In the genomic region with DNA sequence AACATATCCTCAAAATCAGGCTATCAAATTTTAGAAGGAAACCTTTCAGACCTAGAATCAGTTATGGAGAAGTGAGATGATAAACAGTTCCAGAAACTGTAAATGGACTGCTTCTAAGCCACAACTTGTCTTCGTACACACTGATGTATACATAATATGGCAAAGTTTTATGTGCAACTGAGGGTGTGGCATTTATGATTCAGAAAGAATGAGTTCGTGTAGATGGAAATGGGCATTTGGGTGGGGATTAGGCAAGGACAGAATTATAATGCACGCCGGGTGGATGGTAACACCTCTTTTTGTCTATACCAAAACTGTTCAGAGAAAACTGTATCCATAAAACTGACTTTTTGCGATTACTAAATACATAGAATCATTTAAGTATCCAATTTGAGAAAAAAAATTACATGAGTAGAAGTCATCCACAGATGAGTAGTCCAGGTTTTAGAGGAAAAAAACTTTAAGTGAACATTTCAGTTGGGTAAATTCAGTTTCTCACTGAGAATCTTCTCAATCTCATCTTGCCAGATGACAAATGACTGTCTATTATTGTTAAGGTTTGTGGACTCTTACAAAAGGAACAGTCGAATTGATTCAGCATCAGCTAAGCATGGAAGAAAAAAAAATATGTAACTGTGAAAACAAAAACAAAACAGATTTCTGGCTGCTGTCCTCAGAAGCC, we compare ENCODE assay signal across 2 cellular contexts.
TF ChIP-seq lines count a peak whose summit lies in the region.

No MANE protein-coding gene starts in this region.

TF ChIP-seq in GM23338, 12 proteins besides CTCF, POLR2A, EP300 and RAD21 (continues in another document):
- no peak for TF ChIP-seq ZNF331 (CRISPR knock-in tag; IDR thresholded peaks at IDR 0.05; ENCODE audit: low read depth)
- TF ChIP-seq JUNB (IDR thresholded peaks at IDR 0.05; ENCODE audit: unreplicated experiment), result no peak
- TF ChIP-seq, protein P1, sequence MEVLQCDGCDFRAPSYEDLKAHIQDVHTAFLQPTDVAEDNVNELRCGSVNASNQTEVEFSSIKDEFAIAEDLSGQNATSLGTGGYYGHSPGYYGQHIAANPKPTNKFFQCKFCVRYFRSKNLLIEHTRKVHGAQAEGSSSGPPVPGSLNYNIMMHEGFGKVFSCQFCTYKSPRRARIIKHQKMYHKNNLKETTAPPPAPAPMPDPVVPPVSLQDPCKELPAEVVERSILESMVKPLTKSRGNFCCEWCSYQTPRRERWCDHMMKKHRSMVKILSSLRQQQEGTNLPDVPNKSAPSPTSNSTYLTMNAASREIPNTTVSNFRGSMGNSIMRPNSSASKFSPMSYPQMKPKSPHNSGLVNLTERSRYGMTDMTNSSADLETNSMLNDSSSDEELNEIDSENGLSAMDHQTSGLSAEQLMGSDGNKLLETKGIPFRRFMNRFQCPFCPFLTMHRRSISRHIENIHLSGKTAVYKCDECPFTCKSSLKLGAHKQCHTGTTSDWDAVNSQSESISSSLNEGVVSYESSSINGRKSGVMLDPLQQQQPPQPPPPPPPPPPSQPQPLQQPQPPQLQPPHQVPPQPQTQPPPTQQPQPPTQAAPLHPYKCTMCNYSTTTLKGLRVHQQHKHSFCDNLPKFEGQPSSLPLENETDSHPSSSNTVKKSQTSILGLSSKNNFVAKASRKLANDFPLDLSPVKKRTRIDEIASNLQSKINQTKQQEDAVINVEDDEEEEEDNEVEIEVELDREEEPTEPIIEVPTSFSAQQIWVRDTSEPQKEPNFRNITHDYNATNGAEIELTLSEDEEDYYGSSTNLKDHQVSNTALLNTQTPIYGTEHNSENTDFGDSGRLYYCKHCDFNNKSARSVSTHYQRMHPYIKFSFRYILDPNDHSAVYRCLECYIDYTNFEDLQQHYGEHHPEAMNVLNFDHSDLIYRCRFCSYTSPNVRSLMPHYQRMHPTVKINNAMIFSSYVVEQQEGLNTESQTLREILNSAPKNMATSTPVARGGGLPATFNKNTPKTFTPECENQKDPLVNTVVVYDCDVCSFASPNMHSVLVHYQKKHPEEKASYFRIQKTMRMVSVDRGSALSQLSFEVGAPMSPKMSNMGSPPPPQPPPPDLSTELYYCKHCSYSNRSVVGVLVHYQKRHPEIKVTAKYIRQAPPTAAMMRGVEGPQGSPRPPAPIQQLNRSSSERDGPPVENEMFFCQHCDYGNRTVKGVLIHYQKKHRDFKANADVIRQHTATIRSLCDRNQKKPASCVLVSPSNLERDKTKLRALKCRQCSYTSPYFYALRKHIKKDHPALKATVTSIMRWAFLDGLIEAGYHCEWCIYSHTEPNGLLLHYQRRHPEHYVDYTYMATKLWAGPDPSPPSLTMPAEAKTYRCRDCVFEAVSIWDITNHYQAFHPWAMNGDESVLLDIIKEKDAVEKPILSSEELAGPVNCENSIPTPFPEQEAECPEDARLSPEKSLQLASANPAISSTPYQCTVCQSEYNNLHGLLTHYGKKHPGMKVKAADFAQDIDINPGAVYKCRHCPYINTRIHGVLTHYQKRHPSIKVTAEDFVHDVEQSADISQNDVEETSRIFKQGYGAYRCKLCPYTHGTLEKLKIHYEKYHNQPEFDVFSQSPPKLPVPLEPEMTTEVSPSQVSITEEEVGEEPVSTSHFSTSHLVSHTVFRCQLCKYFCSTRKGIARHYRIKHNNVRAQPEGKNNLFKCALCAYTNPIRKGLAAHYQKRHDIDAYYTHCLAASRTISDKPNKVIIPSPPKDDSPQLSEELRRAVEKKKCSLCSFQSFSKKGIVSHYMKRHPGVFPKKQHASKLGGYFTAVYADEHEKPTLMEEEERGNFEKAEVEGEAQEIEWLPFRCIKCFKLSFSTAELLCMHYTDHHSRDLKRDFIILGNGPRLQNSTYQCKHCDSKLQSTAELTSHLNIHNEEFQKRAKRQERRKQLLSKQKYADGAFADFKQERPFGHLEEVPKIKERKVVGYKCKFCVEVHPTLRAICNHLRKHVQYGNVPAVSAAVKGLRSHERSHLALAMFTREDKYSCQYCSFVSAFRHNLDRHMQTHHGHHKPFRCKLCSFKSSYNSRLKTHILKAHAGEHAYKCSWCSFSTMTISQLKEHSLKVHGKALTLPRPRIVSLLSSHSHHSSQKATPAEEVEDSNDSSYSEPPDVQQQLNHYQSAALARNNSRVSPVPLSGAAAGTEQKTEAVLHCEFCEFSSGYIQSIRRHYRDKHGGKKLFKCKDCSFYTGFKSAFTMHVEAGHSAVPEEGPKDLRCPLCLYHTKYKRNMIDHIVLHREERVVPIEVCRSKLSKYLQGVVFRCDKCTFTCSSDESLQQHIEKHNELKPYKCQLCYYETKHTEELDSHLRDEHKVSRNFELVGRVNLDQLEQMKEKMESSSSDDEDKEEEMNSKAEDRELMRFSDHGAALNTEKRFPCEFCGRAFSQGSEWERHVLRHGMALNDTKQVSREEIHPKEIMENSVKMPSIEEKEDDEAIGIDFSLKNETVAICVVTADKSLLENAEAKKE (CRISPR knock-in tag; IDR thresholded peaks at IDR 0.05), result no peak
- TF ChIP-seq, protein P2, sequence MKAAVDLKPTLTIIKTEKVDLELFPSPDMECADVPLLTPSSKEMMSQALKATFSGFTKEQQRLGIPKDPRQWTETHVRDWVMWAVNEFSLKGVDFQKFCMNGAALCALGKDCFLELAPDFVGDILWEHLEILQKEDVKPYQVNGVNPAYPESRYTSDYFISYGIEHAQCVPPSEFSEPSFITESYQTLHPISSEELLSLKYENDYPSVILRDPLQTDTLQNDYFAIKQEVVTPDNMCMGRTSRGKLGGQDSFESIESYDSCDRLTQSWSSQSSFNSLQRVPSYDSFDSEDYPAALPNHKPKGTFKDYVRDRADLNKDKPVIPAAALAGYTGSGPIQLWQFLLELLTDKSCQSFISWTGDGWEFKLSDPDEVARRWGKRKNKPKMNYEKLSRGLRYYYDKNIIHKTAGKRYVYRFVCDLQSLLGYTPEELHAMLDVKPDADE (IDR thresholded peaks at IDR 0.05), result no peak
- no peak for TF ChIP-seq ZNF114 (CRISPR knock-in tag; IDR thresholded peaks at IDR 0.05)
- TF ChIP-seq EZH2 (IDR thresholded peaks at IDR 0.05; ENCODE audit: low read depth, unreplicated experiment), result no peak
- no peak for TF ChIP-seq STAT1 (IDR thresholded peaks at IDR 0.05; ENCODE audit: unreplicated experiment)
- no peak for TF ChIP-seq NANOG (IDR thresholded peaks at IDR 0.05; ENCODE audit: borderline replicate concordance)
- TF ChIP-seq CREB1 (CRISPR knock-in tag; IDR thresholded peaks at IDR 0.05; ENCODE audit: low read depth), result no peak

TF ChIP-seq in GM12878, 131 proteins besides CTCF, POLR2A, EP300 and RAD21:
- TF ChIP-seq, protein P3, sequence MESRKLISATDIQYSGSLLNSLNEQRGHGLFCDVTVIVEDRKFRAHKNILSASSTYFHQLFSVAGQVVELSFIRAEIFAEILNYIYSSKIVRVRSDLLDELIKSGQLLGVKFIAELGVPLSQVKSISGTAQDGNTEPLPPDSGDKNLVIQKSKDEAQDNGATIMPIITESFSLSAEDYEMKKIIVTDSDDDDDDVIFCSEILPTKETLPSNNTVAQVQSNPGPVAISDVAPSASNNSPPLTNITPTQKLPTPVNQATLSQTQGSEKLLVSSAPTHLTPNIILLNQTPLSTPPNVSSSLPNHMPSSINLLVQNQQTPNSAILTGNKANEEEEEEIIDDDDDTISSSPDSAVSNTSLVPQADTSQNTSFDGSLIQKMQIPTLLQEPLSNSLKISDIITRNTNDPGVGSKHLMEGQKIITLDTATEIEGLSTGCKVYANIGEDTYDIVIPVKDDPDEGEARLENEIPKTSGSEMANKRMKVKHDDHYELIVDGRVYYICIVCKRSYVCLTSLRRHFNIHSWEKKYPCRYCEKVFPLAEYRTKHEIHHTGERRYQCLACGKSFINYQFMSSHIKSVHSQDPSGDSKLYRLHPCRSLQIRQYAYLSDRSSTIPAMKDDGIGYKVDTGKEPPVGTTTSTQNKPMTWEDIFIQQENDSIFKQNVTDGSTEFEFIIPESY (IDR thresholded peaks at IDR 0.05), result no peak
- TF ChIP-seq STAT3 (IDR thresholded peaks at IDR 0.05; ENCODE audit: low read depth, low read length) (no peak), BCL11A (IDR thresholded peaks at IDR 0.05; ENCODE audit: low read depth, low read length) (no peak), TBL1XR1 (IDR thresholded peaks at IDR 0.05; ENCODE audit: low read depth, low read length) (no peak), SUPT20H (IDR thresholded peaks at IDR 0.05; ENCODE audit: borderline replicate concordance, control insufficient read depth, low read depth, low read length) (no peak), MEF2B (IDR thresholded peaks at IDR 0.05; ENCODE audit: partially characterized antibody, poor library complexity, severe bottlenecking) (no peak), CREM (IDR thresholded peaks at IDR 0.05; ENCODE audit: low read depth) (no peak), POLR2AphosphoS5 (IDR thresholded peaks at IDR 0.05; ENCODE audit: low read length) (no peak)
- TF ChIP-seq, protein P4, sequence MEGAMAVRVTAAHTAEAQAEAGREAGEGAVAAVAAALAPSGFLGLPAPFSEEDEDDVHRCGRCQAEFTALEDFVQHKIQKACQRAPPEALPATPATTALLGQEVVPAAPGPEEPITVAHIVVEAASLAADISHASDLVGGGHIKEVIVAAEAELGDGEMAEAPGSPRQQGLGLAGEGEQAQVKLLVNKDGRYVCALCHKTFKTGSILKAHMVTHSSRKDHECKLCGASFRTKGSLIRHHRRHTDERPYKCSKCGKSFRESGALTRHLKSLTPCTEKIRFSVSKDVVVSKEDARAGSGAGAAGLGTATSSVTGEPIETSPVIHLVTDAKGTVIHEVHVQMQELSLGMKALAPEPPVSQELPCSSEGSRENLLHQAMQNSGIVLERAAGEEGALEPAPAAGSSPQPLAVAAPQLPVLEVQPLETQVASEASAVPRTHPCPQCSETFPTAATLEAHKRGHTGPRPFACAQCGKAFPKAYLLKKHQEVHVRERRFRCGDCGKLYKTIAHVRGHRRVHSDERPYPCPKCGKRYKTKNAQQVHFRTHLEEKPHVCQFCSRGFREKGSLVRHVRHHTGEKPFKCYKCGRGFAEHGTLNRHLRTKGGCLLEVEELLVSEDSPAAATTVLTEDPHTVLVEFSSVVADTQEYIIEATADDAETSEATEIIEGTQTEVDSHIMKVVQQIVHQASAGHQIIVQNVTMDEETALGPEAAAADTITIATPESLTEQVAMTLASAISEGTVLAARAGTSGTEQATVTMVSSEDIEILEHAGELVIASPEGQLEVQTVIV (IDR thresholded peaks at IDR 0.05; ENCODE audit: borderline replicate concordance, partially characterized antibody), result no peak
- TF ChIP-seq, protein P5, sequence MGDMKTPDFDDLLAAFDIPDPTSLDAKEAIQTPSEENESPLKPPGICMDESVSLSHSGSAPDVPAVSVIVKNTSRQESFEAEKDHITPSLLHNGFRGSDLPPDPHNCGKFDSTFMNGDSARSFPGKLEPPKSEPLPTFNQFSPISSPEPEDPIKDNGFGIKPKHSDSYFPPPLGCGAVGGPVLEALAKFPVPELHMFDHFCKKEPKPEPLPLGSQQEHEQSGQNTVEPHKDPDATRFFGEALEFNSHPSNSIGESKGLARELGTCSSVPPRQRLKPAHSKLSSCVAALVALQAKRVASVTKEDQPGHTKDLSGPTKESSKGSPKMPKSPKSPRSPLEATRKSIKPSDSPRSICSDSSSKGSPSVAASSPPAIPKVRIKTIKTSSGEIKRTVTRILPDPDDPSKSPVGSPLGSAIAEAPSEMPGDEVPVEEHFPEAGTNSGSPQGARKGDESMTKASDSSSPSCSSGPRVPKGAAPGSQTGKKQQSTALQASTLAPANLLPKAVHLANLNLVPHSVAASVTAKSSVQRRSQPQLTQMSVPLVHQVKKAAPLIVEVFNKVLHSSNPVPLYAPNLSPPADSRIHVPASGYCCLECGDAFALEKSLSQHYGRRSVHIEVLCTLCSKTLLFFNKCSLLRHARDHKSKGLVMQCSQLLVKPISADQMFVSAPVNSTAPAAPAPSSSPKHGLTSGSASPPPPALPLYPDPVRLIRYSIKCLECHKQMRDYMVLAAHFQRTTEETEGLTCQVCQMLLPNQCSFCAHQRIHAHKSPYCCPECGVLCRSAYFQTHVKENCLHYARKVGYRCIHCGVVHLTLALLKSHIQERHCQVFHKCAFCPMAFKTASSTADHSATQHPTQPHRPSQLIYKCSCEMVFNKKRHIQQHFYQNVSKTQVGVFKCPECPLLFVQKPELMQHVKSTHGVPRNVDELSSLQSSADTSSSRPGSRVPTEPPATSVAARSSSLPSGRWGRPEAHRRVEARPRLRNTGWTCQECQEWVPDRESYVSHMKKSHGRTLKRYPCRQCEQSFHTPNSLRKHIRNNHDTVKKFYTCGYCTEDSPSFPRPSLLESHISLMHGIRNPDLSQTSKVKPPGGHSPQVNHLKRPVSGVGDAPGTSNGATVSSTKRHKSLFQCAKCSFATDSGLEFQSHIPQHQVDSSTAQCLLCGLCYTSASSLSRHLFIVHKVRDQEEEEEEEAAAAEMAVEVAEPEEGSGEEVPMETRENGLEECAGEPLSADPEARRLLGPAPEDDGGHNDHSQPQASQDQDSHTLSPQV (IDR thresholded peaks at IDR 0.05), result no peak
- TF ChIP-seq, protein P6, sequence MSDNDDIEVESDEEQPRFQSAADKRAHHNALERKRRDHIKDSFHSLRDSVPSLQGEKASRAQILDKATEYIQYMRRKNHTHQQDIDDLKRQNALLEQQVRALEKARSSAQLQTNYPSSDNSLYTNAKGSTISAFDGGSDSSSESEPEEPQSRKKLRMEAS (IDR thresholded peaks at IDR 0.05; ENCODE audit: low read depth, low read length), result no peak
